Comparison of ENCODE assay signal across 8 cellular contexts in genomic region chr19:52026255-52026990, GRCh38. TPM values are rescaled to one million over a fixed set of nuclear protein-coding genes. Genes with fewer than 3 reads are reported as not detected.
DNase-seq lines count a peak whose midpoint lies in the region; ATAC-seq and TF ChIP-seq lines count a peak whose summit lies in the region.
"Not testable (repeated sequence)": the region's sequence is repeated elsewhere in the genome, so short reads cannot be mapped to it uniquely, and the experiment has no call there.

No MANE protein-coding gene starts in this region.

- DNase-seq in DMS53 (lab: John Stamatoyannopoulos, UW): peak; percentile 84
- not testable (repeated sequence) for DNase-seq in WTC11 (ENCODE audit: low spot score); epithelial cell of prostate (ENCODE audit: low read depth, low spot score); type B pancreatic cell (ENCODE audit: extremely low spot score, unreplicated experiment)

- peaks cover 52% of the 10 kb centered on the region for H3K36me3 Mint-ChIP-seq in WTC11
- H3K36me3 Mint-ChIP-seq in activated naive CD8-positive, alpha-beta T cell: peaks cover 62% of the 10 kb centered on the region
- H3K36me3 Mint-ChIP-seq in nephron (ENCODE audit: low read depth): peaks cover 91% of the 10 kb centered on the region
- peaks cover 69% of the 10 kb centered on the region for H3K36me3 Mint-ChIP-seq in type B pancreatic cell

- H3K27ac Mint-ChIP-seq in WTC11: peak overlapping the region; percentile 43; the same call in 1 of the 2 replicates
- not testable (repeated sequence) for H3K27ac Mint-ChIP-seq in activated naive CD8-positive, alpha-beta T cell; nephron; type B pancreatic cell

- H3K9me3 ChIP-seq in HUES64 (ENCODE audit: insufficient read depth, low read depth, low read length) (peaks cover 27% of the 10 kb centered on the region), liver (ENCODE audit: control insufficient read depth in 4 of 4, low read length in 3 of 4) (peaks cover 29 to 69% (median 51%) of the 10 kb centered on the region in 4 donors)

- CTCF ChIA-PET in WTC11 (lab: Charles Lee): not testable (repeated sequence)

- not testable (repeated sequence) for ATAC-seq in WTC11

- peaks cover 49% of the 10 kb centered on the region for H3K36me3 ChIP-seq in HUES64 (ENCODE audit: insufficient read depth, low read length)
- H3K36me3 ChIP-seq in liver (ENCODE audit: control insufficient read depth in 4 of 4, insufficient read depth in 3 of 4, low read depth in 1 of 4, low read length in 3 of 4): peaks cover 15 to 33% (median 24%) of the 10 kb centered on the region in 4 donors

- H3K27me3 ChIP-seq in HUES64 (ENCODE audit: insufficient read depth, low read length); liver (ENCODE audit: control insufficient read depth in 4 of 4, insufficient read depth in 4 of 4, low read length in 3 of 4): not testable (repeated sequence)

- H3K27ac ChIP-seq in HUES64 (ENCODE audit: low read depth, low read length): peak overlapping the region; percentile 9; the same call in 1 of the 2 replicates
- H3K27ac ChIP-seq in epithelial cell of prostate: peak overlapping the region; percentile 79
- H3K27ac ChIP-seq in liver (ENCODE audit: low read depth in 1 of 2, low read length in 2 of 2): not testable (repeated sequence)

- not testable (repeated sequence) for H3K9ac ChIP-seq in HUES64 (ENCODE audit: low read depth, low read length); liver (ENCODE audit: low read depth in 1 of 2, low read length in 2 of 2)

- not testable (repeated sequence) for H3K27me3 Mint-ChIP-seq in WTC11 (ENCODE audit: low read depth); activated naive CD8-positive, alpha-beta T cell; nephron (ENCODE audit: low read depth); type B pancreatic cell

- not testable (repeated sequence) for TF ChIP-seq RAD21 in liver (IDR thresholded peaks at IDR 0.05)

- H3K4me1 ChIP-seq in HUES64 (ENCODE audit: insufficient read depth, low read length); liver (ENCODE audit: control insufficient read depth in 4 of 4, insufficient read depth in 4 of 4, low read length in 3 of 4): not testable (repeated sequence)

- H3K4me1 Mint-ChIP-seq in WTC11 (peaks cover 12% of the 10 kb centered on the region), nephron (peaks cover 19% of the 10 kb centered on the region), type B pancreatic cell (ENCODE audit: unreplicated experiment) (peaks cover 19% of the 10 kb centered on the region)
- H3K4me1 Mint-ChIP-seq in activated naive CD8-positive, alpha-beta T cell (ENCODE audit: low read depth): peaks cover 30% of the 10 kb centered on the region

- H3K4me3 Mint-ChIP-seq in WTC11 (peak overlapping the region; percentile 86), nephron (peak overlapping the region; percentile 89 to 98 (median 92)), type B pancreatic cell (peak overlapping the region; percentile 96)
- H3K4me3 Mint-ChIP-seq in activated naive CD8-positive, alpha-beta T cell: peak overlapping the region; percentile 97

- WGBS in HUES64: 90% methylated on average over 15 of the region's 15 CpGs
- WGBS in liver: 86% methylated on average over 15 of the region's 15 CpGs

- TF ChIP-seq CTCF in WTC11 (IDR thresholded peaks at IDR 0.05); liver (IDR thresholded peaks at IDR 0.05; ENCODE audit: low read depth, low read length, missing input control); nephron (IDR thresholded peaks at IDR 0.05; ENCODE audit: unreplicated experiment in 3 of 3); type B pancreatic cell (conservative IDR thresholded peaks at IDR 0.05): not testable (repeated sequence)

- POLR2A ChIA-PET in WTC11 (lab: Charles Lee): not testable (repeated sequence)

- H3K9me3 Mint-ChIP-seq in WTC11 (peaks cover 24% of the 10 kb centered on the region), nephron (peaks cover 75% of the 10 kb centered on the region)
- peaks cover 28% of the 10 kb centered on the region for H3K9me3 Mint-ChIP-seq in activated naive CD8-positive, alpha-beta T cell (ENCODE audit: low read depth)
- H3K9me3 Mint-ChIP-seq in type B pancreatic cell: not testable (repeated sequence)

- peak overlapping the region; percentile 91 for H3K4me3 ChIP-seq in HUES64 (ENCODE audit: low read length)
- H3K4me3 ChIP-seq in liver (ENCODE audit: low read depth in 1 of 3, low read length in 3 of 3): peak overlapping the region in 2 of 3 donors; percentile 49 to 91

RNA-seq across cellular contexts. Expression of gene ZNF614, which starts 1.8 kb away (rescaled TPM):
- polyA plus RNA-seq in HUES64 (2013, experiment 1 of 2): 14.9 TPM
- polyA plus RNA-seq in HUES64 (2013, experiment 2 of 2): 14.5 TPM
- total RNA-seq in WTC11 (2021): 14.6 to 19.5 TPM (median 16.5 TPM) in 3 replicates
- total RNA-seq in liver: 1 to 10 TPM; 2.2 to 4.7 TPM
- 1 to 10 TPM; 1.1 TPM for polyA plus RNA-seq in liver
- total RNA-seq in type B pancreatic cell (ENCODE audit: low replicate concordance): 10.4 and 14.0 TPM in 2 replicates

RNA-seq across cellular contexts. Expression of gene ZNF615, which starts 18.4 kb away (rescaled TPM):
- 7.3 TPM for polyA plus RNA-seq in HUES64 (2013, experiment 1 of 2)
- 6.7 TPM for polyA plus RNA-seq in HUES64 (2013, experiment 2 of 2)
- total RNA-seq in WTC11 (2021) (9.7 to 12.6 TPM (median 11.9 TPM) in 3 replicates), liver (1 to 10 TPM; 3.6 to 6.2 TPM), type B pancreatic cell (ENCODE audit: low replicate concordance) (10.6 and 14.2 TPM in 2 replicates)
- 1 to 10 TPM; 1.7 to 2.1 TPM for polyA plus RNA-seq in liver

RNA-seq across cellular contexts. Expression of gene ZNF432, which starts 22.2 kb away (rescaled TPM):
- polyA plus RNA-seq in HUES64 (2013, experiment 1 of 2): 6.9 TPM
- 7.2 TPM for polyA plus RNA-seq in HUES64 (2013, experiment 2 of 2)
- total RNA-seq in WTC11 (2021): 8.4 to 10.3 TPM (median 8.9 TPM) in 3 replicates
- total RNA-seq in liver: 1 to 10 TPM; 2.8 to 4.8 TPM
- polyA plus RNA-seq in liver: under 1 TPM; 0.83 to 0.99 TPM
- 12.7 and 19.1 TPM in 2 replicates for total RNA-seq in type B pancreatic cell (ENCODE audit: low replicate concordance)

RNA-seq across cellular contexts. Expression of gene ZNF350, which starts 39.8 kb away (rescaled TPM):
- 3.8 TPM for polyA plus RNA-seq in HUES64 (2013, experiment 1 of 2)
- 4.9 TPM for polyA plus RNA-seq in HUES64 (2013, experiment 2 of 2)
- total RNA-seq in WTC11 (2021) (5.5 to 8.1 TPM (median 6.9 TPM) in 3 replicates), liver (1 to 10 TPM; 3.7 to 4.9 TPM), type B pancreatic cell (ENCODE audit: low replicate concordance) (10.4 and 14.2 TPM in 2 replicates)
- polyA plus RNA-seq in liver: 1 to 10 TPM; 2.1 to 3.6 TPM
